ENCODE assay signal across 29 cellular contexts in the genomic region with DNA sequence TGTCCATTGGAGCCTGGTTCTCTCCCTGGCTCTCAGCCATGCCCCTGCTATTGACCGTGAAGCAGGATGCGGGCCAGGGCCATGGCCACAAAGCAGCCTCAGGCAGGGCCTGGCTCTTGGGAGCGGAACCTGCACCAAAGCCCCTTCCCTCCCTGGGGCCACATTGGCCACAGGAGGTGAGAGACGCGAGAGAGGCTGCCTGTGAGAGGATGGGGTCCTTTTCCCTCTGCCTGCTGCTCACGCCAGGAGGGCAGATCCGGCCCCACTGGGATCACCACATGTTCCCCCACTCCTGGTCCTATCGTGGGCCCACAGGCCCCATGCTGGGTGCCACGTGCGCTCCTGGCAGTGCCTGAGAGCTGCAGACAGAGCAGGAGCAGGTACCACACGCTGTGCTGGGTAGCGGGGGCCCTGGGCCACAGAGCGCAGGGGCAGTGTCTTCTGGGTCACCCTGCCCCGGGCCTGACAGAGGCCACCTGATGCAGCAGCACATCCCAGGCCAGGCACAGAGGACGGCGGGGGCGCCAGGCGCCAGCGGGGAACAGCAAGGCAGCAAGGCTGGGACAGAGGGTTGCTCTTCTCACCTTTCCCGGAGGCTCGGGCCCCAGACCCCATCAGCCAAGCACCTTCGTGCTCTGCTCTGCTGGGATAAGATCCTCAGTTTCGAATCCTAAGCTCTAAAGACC. TPM values are rescaled to one million over a fixed set of nuclear protein-coding genes. Genes with fewer than 3 reads are reported as not detected.
"Had no signal": no experiment of that assay in that cellular context is flagged by ENCODE, and none has a peak within 500 bp of the region (broad histone marks: within the 10 kb centered on the region; RNA-seq: fewer than 3 reads in every experiment).

No MANE protein-coding gene starts in this region.

- H3K4me1 ChIP-seq: ascending aorta had no signal

- H3K36me3 Mint-ChIP-seq: activated naive CD8-positive, alpha-beta T cell had no signal

- DNase-seq: activated CD4-positive, alpha-beta T cell treated with anti-CD3 and anti-CD28 coated beads for 1 hour; activated CD4-positive, alpha-beta T cell treated with anti-CD3 and anti-CD28 coated beads, Interleukin-2, amount 50 U/mL, for 1 hour; activated naive CD4-positive, alpha-beta T cell; activated T-cell treated with anti-CD3 and anti-CD28 coated beads, Interleukin-2, amount 50 U/mL, for 1 hour; brain microvascular endothelial cell; central memory CD4-positive, alpha-beta T cell; dermis blood vessel endothelial cell; effector CD8-positive, alpha-beta T cell; erythroblast; head of caudate nucleus; left cardiac atrium; lower lobe of right lung; mesendoderm; stimulated activated CD4-positive, alpha-beta T cell treated with anti-CD3 and anti-CD28 coated beads, Interleukin-1b, Interleukin-23, amount 100 ng/mL, for 48 hours; stomach; T-helper 1 cell had no signal

- H3K9me3 ChIP-seq: adrenal gland, ascending aorta, lower lobe of right lung, mucosa of descending colon, stomach, suprapubic skin, tibial nerve had no signal

- H3K27ac ChIP-seq: adrenal gland, ascending aorta, brain microvascular endothelial cell, suprapubic skin had no signal

- H3K4me3 Mint-ChIP-seq: activated naive CD8-positive, alpha-beta T cell; neural crest cell; stimulated activated memory B cell treated with anti-CD40 and anti-IgM and Interleukin-4, amounts not matched to agents 10 μg/mL and 1 μg/mL and 100 μg/mL, for 72 hours had no signal

- H3K4me3 ChIP-seq: adrenal gland, ascending aorta, lower lobe of right lung, mucosa of descending colon, stomach, suprapubic skin, tibial nerve had no signal

- H3K27ac Mint-ChIP-seq: activated T-helper 2 cell treated with anti-CD3 and anti-CD28 coated beads, Interferon-gamma antibody, Interleukin-2, Interleukin-4, amounts not matched to agents 10 μg/mL and 5 μg/mL and 100 μg/mL, durations not matched to agents 14 hours and 24 hours and 36 hours; stimulated activated memory B cell treated with anti-CD40 and anti-IgM and Interleukin-4, amounts not matched to agents 10 μg/mL and 1 μg/mL and 100 μg/mL, for 72 hours had no signal

- FAIRE-seq: frontal cortex, TTC549, urothelium cell line had no signal

- ATAC-seq: left cardiac atrium; lower lobe of right lung; mucosa of descending colon; stimulated activated memory B cell treated with anti-CD40 and anti-IgM and Interleukin-4, amounts not matched to agents 10 μg/mL and 1 μg/mL and 100 μg/mL, for 72 hours had no signal

- H3K4me1 Mint-ChIP-seq: neural crest cell; stimulated activated memory B cell treated with anti-CD40 and anti-IgM and Interleukin-4, amounts not matched to agents 10 μg/mL and 1 μg/mL and 100 μg/mL, for 72 hours had no signal

- H3K27me3 ChIP-seq: adrenal gland, ascending aorta, brain microvascular endothelial cell, stomach, suprapubic skin, tibial nerve had no signal

- H3K27me3 Mint-ChIP-seq: activated naive CD8-positive, alpha-beta T cell; progenitor cell of endocrine pancreas; stimulated activated memory B cell treated with anti-CD40 and anti-IgM and Interleukin-4, amounts not matched to agents 10 μg/mL and 1 μg/mL and 100 μg/mL, for 72 hours had no signal

- H3K9me3 Mint-ChIP-seq: activated T-helper 2 cell treated with anti-CD3 and anti-CD28 coated beads, Interferon-gamma antibody, Interleukin-2, Interleukin-4, amounts not matched to agents 10 μg/mL and 5 μg/mL and 100 μg/mL, durations not matched to agents 14 hours and 24 hours and 36 hours; neural crest cell; stimulated activated memory B cell treated with anti-CD40 and anti-IgM and Interleukin-4, amounts not matched to agents 10 μg/mL and 1 μg/mL and 100 μg/mL, for 72 hours had no signal

RNA-seq across cellular contexts. Expression of a gene that starts 50.2 kb away (rescaled TPM):
- total RNA-seq: ascending aorta had no signal
